13 cellular contexts compared by ENCODE assay signal in the genomic region with DNA sequence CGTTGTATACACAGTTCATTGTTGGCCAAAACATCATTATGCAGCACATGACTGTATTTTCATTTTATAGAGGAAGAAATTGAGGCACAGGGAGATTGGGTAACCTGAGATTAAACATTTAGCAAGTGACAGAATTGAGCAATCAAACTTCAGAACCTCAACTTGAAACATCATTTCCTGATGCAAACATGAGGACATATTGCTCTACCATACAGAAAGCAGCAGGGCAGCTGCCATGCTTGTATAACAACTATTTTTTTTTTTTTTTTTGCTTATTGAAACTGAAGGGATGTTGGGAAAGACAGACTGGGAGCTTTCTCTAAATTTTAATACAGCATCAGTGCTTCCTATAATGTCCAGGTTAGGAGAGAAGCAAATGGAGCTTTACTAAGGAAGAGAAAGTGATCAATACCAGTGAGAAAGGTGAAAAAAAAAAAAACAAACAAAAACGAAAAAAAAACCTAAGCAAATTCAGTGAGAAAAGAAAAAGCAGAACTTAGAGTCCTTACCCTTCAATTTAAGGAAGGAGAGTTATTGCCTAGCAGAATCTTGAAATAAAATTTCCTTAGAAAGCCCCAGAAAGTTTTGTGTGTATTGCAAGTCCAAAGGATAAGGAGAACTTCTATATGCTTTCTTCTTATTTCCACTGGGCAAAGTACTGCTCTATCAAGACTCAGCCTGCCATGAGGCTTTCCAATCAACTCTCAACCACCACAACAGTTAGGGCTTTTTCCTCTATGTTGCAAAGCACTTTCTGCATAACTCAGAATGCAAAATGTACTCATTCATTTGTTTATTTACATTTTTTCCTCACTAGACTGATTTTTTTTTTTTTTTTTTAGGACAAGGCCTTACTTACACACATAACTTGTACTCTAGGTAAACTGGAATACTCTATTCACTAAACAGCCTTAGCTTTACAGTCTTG. TPM values are rescaled to one million over a fixed set of nuclear protein-coding genes. Genes with fewer than 3 reads are reported as not detected.
A peak's percentile ranks its signal among the peaks of the same experiment; 100 is the strongest.
DNase-seq lines count a peak whose midpoint lies in the region; ATAC-seq and TF ChIP-seq lines count a peak whose summit lies in the region.
"Had no signal": no experiment of that assay in that cellular context is flagged by ENCODE, and none has a peak within 500 bp of the region (broad histone marks: within the 10 kb centered on the region; RNA-seq: fewer than 3 reads in every experiment).

No MANE protein-coding gene starts in this region.

- TF ChIP-seq POLR2A in uterus (IDR thresholded peaks at IDR 0.05): no peak

- peaks cover 0 to 27% (median 5%) of the 10 kb centered on the region in 10 experiments; a peak in 9 of 20 replicates for H3K4me1 ChIP-seq in BLaER1 treated with 17β-estradiol and CSF1 and Interleukin-3, amounts not matched to agents 10 nM and 100 nM
- H3K4me1 ChIP-seq in uterus: no peaks in the 10 kb centered on the region

- H3K4me3 ChIP-seq in BLaER1 treated with 17β-estradiol and CSF1 and Interleukin-3, amounts not matched to agents 10 nM and 100 nM: no peak overlapping the region
- no peak overlapping the region for H3K4me3 ChIP-seq in uterus
- H3K4me3 ChIP-seq in H7 (ENCODE audit: insufficient read depth, low read depth, low read length): no peak overlapping the region
- H3K4me3 ChIP-seq: PC-9 had no signal

- DNase-seq in OCI-M1 (lab: John Stamatoyannopoulos, UW): peak; percentile 50
- DNase-seq in fibroblast of gingiva (ENCODE audit: low read depth): peak; percentile 37
- no peak for DNase-seq in uterus
- DNase-seq in H7: no peak
- no peak for DNase-seq in stimulated activated CD4-positive, alpha-beta T cell treated with anti-CD3 and anti-CD28 coated beads, Interleukin-4, amount 100 ng/mL, for 1 hour
- DNase-seq: activated CD4-positive, CD25-positive, alpha-beta regulatory T cell treated with anti-CD3 and anti-CD28 coated beads, Interleukin-2, amount 50 U/mL, for 72 hours; NCI-H2081; PC-9; right cardiac atrium; trophoblast cell had no signal

- peaks cover 1 to 25% (median 14%) of the 10 kb centered on the region in 11 experiments; a peak in 19 of 22 replicates for H3K9me3 ChIP-seq in BLaER1 treated with 17β-estradiol and CSF1 and Interleukin-3, amounts not matched to agents 10 nM and 100 nM (replicated peaks in 1 of 11)
- H3K9me3 ChIP-seq in uterus: peaks cover 0 to 14% of the 10 kb centered on the region in 2 donors

- peaks cover 0 to 33% (median 18%) of the 10 kb centered on the region in 11 experiments; a peak in 14 of 22 replicates for H3K36me3 ChIP-seq in BLaER1 treated with 17β-estradiol and CSF1 and Interleukin-3, amounts not matched to agents 10 nM and 100 nM
- H3K36me3 ChIP-seq in uterus (no peaks in the 10 kb centered on the region), H7 (replicated peaks; ENCODE audit: control insufficient read depth, insufficient read depth, low read length) (no peaks in the 10 kb centered on the region)

- H4K20me1 ChIP-seq in BLaER1 treated with 17β-estradiol and CSF1 and Interleukin-3, amounts not matched to agents 10 nM and 100 nM: peaks cover 0 to 80% (median 8%) of the 10 kb centered on the region in 11 experiments; a peak in 10 of 22 replicates

- no peaks in the 10 kb centered on the region for H3K27me3 ChIP-seq in BLaER1 treated with 17β-estradiol and CSF1 and Interleukin-3, amounts not matched to agents 10 nM and 100 nM
- H3K27me3 ChIP-seq in uterus: no peaks in the 10 kb centered on the region
- no peaks in the 10 kb centered on the region for H3K27me3 ChIP-seq in H7 (ENCODE audit: control insufficient read depth, insufficient read depth, low read length)

- TF ChIP-seq CTCF in uterus (IDR thresholded peaks at IDR 0.05): no peak

- intact Hi-C loops in uterus (cut with DNase I; ENCODE audit: low total_unique reads): no loop called here

- peak overlapping the region in 2 of 11 experiments; percentile 0 to 28; a peak in 2 of 22 replicates for H3K27ac ChIP-seq in BLaER1 treated with 17β-estradiol and CSF1 and Interleukin-3, amounts not matched to agents 10 nM and 100 nM
- H3K27ac ChIP-seq in uterus: no peak overlapping the region
- H3K27ac ChIP-seq: PC-9 had no signal

- no peak overlapping the region; a peak in 1 of 22 replicates for H3K9ac ChIP-seq in BLaER1 treated with 17β-estradiol and CSF1 and Interleukin-3, amounts not matched to agents 10 nM and 100 nM

- H3K4me2 ChIP-seq in BLaER1 treated with 17β-estradiol and CSF1 and Interleukin-3, amounts not matched to agents 10 nM and 100 nM: peak overlapping the region in 6 of 11 experiments; percentile 3 to 69 (median 30); a peak in 7 of 22 replicates
- H3K4me2 ChIP-seq: PC-9 had no signal

- ATAC-seq in GM18867 (IDR thresholded peaks at IDR 0.05; ENCODE audit: unreplicated experiment) (peak; percentile 47), GM18520 (IDR thresholded peaks at IDR 0.05; ENCODE audit: unreplicated experiment) (no peak)
- ATAC-seq: right cardiac atrium had no signal

RNA-seq across cellular contexts. Expression of a gene that starts 21.6 kb away (rescaled TPM):
- 100 to 1,000 TPM in 1 of 4 donors, 10 to 100 TPM in 3; 40.4 to 214 (median 70.1) TPM for total RNA-seq in uterus
- 4.6 and 5.1 TPM in 2 replicates for total RNA-seq in H7 (2014; rRNA removed; shearing (Covaris generic))

Comparison
In these comparisons a context has a peak if more than half of its experiments do, and no peak if none do; other contexts are left out.
1. DNase-seq: peak in OCI-M1 (single experiment) and fibroblast of gingiva (single experiment); none in uterus (0 of 2), H7 (single experiment) and stimulated activated CD4-positive, alpha-beta T cell treated with anti-CD3 and anti-CD28 coated beads, Interleukin-4, amount 100 ng/mL, for 1 hour (single experiment).